ENCODE assay signal across 1 cellular context in the genomic region with DNA sequence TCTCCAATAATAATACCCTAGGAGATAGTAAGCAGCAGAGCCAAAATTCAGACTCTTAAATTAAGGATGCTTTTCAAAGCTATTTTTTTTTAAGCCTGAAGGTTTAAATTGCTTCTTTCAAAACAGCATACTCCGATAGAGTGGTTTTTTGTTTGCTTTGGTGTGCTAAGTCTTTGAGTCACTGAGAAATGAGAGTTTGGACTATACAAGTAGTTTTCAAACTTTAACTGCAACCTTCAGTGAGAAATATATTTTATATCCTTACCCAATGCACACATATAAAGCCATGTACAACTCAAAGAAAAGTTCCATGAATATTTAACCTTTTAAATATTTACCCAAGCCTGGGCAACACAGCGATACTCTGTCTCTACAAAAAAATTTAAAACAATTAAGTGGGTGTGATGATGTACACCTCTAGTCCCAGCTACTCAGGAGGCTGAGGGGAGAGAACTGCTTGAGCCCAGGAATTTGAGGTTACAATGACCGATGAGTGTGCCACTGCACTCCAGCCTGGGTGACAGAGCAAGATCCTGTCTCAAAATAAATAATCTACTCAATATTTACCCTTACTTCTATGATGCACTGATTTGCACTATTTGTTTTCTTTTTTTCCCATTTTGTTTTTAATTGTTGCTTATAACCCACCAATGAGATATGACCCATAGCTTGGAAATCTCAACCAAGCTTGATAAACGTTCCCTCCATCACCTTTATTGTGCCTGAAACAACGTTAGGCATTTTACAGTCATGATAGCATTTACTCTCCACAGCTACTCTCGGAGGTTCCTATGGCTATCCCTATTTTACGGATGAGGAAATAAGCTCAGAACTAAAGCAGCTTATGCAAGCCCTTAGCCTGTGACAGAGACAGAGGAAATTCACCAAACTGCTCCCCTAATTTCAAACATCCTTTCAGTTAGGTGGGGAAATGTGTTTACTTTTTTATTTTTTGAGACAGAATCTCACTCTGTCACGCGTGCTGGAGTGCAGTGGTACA.
TF ChIP-seq lines count a peak whose summit lies in the region.

No MANE protein-coding gene starts in this region.

TF ChIP-seq in GM23338, 12 proteins besides CTCF, POLR2A, EP300 and RAD21 (continued from another document):
- TF ChIP-seq, protein P1, sequence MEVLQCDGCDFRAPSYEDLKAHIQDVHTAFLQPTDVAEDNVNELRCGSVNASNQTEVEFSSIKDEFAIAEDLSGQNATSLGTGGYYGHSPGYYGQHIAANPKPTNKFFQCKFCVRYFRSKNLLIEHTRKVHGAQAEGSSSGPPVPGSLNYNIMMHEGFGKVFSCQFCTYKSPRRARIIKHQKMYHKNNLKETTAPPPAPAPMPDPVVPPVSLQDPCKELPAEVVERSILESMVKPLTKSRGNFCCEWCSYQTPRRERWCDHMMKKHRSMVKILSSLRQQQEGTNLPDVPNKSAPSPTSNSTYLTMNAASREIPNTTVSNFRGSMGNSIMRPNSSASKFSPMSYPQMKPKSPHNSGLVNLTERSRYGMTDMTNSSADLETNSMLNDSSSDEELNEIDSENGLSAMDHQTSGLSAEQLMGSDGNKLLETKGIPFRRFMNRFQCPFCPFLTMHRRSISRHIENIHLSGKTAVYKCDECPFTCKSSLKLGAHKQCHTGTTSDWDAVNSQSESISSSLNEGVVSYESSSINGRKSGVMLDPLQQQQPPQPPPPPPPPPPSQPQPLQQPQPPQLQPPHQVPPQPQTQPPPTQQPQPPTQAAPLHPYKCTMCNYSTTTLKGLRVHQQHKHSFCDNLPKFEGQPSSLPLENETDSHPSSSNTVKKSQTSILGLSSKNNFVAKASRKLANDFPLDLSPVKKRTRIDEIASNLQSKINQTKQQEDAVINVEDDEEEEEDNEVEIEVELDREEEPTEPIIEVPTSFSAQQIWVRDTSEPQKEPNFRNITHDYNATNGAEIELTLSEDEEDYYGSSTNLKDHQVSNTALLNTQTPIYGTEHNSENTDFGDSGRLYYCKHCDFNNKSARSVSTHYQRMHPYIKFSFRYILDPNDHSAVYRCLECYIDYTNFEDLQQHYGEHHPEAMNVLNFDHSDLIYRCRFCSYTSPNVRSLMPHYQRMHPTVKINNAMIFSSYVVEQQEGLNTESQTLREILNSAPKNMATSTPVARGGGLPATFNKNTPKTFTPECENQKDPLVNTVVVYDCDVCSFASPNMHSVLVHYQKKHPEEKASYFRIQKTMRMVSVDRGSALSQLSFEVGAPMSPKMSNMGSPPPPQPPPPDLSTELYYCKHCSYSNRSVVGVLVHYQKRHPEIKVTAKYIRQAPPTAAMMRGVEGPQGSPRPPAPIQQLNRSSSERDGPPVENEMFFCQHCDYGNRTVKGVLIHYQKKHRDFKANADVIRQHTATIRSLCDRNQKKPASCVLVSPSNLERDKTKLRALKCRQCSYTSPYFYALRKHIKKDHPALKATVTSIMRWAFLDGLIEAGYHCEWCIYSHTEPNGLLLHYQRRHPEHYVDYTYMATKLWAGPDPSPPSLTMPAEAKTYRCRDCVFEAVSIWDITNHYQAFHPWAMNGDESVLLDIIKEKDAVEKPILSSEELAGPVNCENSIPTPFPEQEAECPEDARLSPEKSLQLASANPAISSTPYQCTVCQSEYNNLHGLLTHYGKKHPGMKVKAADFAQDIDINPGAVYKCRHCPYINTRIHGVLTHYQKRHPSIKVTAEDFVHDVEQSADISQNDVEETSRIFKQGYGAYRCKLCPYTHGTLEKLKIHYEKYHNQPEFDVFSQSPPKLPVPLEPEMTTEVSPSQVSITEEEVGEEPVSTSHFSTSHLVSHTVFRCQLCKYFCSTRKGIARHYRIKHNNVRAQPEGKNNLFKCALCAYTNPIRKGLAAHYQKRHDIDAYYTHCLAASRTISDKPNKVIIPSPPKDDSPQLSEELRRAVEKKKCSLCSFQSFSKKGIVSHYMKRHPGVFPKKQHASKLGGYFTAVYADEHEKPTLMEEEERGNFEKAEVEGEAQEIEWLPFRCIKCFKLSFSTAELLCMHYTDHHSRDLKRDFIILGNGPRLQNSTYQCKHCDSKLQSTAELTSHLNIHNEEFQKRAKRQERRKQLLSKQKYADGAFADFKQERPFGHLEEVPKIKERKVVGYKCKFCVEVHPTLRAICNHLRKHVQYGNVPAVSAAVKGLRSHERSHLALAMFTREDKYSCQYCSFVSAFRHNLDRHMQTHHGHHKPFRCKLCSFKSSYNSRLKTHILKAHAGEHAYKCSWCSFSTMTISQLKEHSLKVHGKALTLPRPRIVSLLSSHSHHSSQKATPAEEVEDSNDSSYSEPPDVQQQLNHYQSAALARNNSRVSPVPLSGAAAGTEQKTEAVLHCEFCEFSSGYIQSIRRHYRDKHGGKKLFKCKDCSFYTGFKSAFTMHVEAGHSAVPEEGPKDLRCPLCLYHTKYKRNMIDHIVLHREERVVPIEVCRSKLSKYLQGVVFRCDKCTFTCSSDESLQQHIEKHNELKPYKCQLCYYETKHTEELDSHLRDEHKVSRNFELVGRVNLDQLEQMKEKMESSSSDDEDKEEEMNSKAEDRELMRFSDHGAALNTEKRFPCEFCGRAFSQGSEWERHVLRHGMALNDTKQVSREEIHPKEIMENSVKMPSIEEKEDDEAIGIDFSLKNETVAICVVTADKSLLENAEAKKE (CRISPR knock-in tag; IDR thresholded peaks at IDR 0.05) = no peak
- TF ChIP-seq, protein P2, sequence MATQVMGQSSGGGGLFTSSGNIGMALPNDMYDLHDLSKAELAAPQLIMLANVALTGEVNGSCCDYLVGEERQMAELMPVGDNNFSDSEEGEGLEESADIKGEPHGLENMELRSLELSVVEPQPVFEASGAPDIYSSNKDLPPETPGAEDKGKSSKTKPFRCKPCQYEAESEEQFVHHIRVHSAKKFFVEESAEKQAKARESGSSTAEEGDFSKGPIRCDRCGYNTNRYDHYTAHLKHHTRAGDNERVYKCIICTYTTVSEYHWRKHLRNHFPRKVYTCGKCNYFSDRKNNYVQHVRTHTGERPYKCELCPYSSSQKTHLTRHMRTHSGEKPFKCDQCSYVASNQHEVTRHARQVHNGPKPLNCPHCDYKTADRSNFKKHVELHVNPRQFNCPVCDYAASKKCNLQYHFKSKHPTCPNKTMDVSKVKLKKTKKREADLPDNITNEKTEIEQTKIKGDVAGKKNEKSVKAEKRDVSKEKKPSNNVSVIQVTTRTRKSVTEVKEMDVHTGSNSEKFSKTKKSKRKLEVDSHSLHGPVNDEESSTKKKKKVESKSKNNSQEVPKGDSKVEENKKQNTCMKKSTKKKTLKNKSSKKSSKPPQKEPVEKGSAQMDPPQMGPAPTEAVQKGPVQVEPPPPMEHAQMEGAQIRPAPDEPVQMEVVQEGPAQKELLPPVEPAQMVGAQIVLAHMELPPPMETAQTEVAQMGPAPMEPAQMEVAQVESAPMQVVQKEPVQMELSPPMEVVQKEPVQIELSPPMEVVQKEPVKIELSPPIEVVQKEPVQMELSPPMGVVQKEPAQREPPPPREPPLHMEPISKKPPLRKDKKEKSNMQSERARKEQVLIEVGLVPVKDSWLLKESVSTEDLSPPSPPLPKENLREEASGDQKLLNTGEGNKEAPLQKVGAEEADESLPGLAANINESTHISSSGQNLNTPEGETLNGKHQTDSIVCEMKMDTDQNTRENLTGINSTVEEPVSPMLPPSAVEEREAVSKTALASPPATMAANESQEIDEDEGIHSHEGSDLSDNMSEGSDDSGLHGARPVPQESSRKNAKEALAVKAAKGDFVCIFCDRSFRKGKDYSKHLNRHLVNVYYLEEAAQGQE (IDR thresholded peaks at IDR 0.05; ENCODE audit: unreplicated experiment) = no peak
- TF ChIP-seq CREB1 (CRISPR knock-in tag; IDR thresholded peaks at IDR 0.05; ENCODE audit: low read depth) (no peak), ZNF331 (CRISPR knock-in tag; IDR thresholded peaks at IDR 0.05; ENCODE audit: low read depth) (no peak)
